ENCODE assay signal across 8 cellular contexts in the genomic region with DNA sequence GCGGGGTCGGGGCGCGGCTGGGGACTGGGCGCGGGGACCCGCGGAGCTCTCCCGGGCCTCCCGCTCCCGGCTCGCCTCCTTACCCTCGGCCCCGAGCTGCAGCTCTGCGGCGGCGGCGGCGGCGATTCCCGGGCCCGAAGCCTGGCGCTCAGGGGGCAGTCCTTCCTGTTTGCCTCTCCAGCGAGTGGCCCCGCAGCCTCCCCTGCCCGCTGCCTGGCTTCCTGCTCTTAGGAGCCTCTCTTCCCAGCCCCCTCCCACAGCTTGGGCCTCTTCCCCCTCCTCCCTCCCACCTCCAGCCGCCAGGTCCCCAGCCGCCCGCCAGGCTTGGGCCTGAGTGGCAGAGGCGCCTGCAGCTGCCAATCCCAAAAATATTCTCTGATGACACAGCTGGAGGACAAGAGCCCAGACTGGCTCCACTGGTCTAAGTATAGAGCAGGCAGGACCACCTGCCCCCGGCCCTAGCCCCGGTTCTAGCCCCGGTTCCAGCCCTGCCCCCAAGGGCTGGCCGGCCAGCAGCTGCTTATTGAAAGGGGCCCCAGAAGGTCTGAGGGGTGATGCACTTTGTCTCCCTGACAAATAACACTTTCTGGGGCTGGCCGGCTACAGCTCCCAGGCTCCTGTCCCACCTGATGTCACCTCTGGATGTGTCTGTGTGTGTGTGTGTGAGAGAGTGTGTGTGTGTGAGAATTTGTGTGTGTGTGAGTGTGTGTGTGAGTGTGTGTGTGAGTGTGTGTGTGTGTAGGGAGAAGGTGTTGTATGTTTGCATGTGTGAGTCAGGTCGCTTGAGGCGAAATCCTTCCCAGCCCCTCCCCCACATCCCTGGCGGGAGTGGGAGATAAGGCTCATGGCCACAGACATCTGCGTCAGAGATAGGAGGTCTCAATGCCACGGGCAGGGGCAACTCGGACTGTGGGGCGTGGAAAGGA. TPM values are rescaled to one million over a fixed set of nuclear protein-coding genes. Genes with fewer than 3 reads are reported as not detected.
DNase-seq lines count a peak whose midpoint lies in the region; ATAC-seq and TF ChIP-seq lines count a peak whose summit lies in the region.

OBSL1 (minus strand) TSS at position 229 of the 926 bp plus-strand sequence. CDS start 307 bp downstream, outside the sequence.

- H3K4me1 ChIP-seq in left ventricle myocardium inferior: peaks cover 32% of the 10 kb centered on the region
- H3K4me1 ChIP-seq in ovary (ENCODE audit: insufficient read depth): peaks cover 11% of the 10 kb centered on the region

- TF ChIP-seq CTCF in left ventricle myocardium inferior (IDR thresholded peaks at IDR 0.05; ENCODE audit: borderline replicate concordance) (peak; percentile 11), ovary (IDR thresholded peaks at IDR 0.05) (peak in 1 of 3 donors; percentile 14)

- H3K4me3 ChIP-seq in left ventricle myocardium inferior (peak within 1 kb of the TSS; percentile 79), ovary (peak within 1 kb of the TSS; percentile 65)

- H3K4me3 Mint-ChIP-seq in activated CD8-positive, alpha-beta memory T cell treated with anti-CD3 and anti-CD28 coated beads, Interleukin-2, amount 10 ng/mL, durations not matched to agents 7 days and 5 days: no peak within 1 kb of the TSS

- no peaks in the 10 kb centered on the region for H3K9me3 Mint-ChIP-seq in activated CD8-positive, alpha-beta memory T cell treated with anti-CD3 and anti-CD28 coated beads, Interleukin-2, amount 10 ng/mL, durations not matched to agents 7 days and 5 days (ENCODE audit: low read depth)

- intact Hi-C loops in left ventricle myocardium inferior (cut with micrococcal nuclease) (no loop called here), ovary (cut with DNase I) (loop anchor here in 2 of 4 donors (5.0 kb wide), 3 partner anchors 36 to 71 kb away; partner anchors contain the start of gene SLC4A3 (in 1 of the 2))

- H3K36me3 Mint-ChIP-seq in activated CD8-positive, alpha-beta memory T cell treated with anti-CD3 and anti-CD28 coated beads, Interleukin-2, amount 10 ng/mL, durations not matched to agents 7 days and 5 days: no peaks in the 10 kb centered on the region

- H3K9me3 ChIP-seq in left ventricle myocardium inferior (replicated peaks): no peaks in the 10 kb centered on the region
- H3K9me3 ChIP-seq in ovary: no peaks in the 10 kb centered on the region

- CTCF ChIA-PET in activated CD8-positive, alpha-beta memory T cell treated with anti-CD3 and anti-CD28 coated beads, Interleukin-2, amount 10 ng/mL, durations not matched to agents 7 days and 5 days (lab: Charles Lee): interaction anchor here (0.9 to 1.7 kb wide), 2 partner anchors 12 to 112 kb away, joined by 3 to 6 read pairs; no protein-coding TSS in a partner anchor

- 1 to 4% (median 3%) methylated on average over 28 to 42 of the region's 42 CpGs for WGBS in ovary, 3 donors

- no peaks in the 10 kb centered on the region for H3K4me1 Mint-ChIP-seq in activated CD8-positive, alpha-beta memory T cell treated with anti-CD3 and anti-CD28 coated beads, Interleukin-2, amount 10 ng/mL, durations not matched to agents 7 days and 5 days

- no peak within 1 kb of the TSS for H3K27ac Mint-ChIP-seq in activated CD8-positive, alpha-beta memory T cell treated with anti-CD3 and anti-CD28 coated beads, Interleukin-2, amount 10 ng/mL, durations not matched to agents 7 days and 5 days

- H3K27me3 Mint-ChIP-seq in activated CD8-positive, alpha-beta memory T cell treated with anti-CD3 and anti-CD28 coated beads, Interleukin-2, amount 10 ng/mL, durations not matched to agents 7 days and 5 days: peaks cover 33% of the 10 kb centered on the region

- peak; percentile 49 for TF ChIP-seq POLR2A in ovary (IDR thresholded peaks at IDR 0.05)

- peak; percentile 66 for DNase-seq in activated CD8-positive, alpha-beta memory T cell treated with anti-CD3 and anti-CD28 coated beads for 24 hours
- no peak for DNase-seq in activated CD8-positive, alpha-beta memory T cell treated with anti-CD3 and anti-CD28 coated beads, Interleukin-2, amount 10 ng/mL, durations not matched to agents 7 days and 5 days
- DNase-seq in NCI-H226 (peak; percentile 97), anterior cingulate cortex (lab: John Stamatoyannopoulos, UW) (peak in 46 of 58 donors; percentile 8 to 81 (median 32)), left ventricle myocardium inferior (peak; percentile 85), ovary (peak; percentile 93 to 96 (median 94)), GF-D8 (lab: John Stamatoyannopoulos, UW) (no peak)

- TF ChIP-seq EP300 in ovary (IDR thresholded peaks at IDR 0.05): no peak

- peaks cover 44% of the 10 kb centered on the region for H3K27me3 ChIP-seq in left ventricle myocardium inferior (ENCODE audit: low read depth)
- H3K27me3 ChIP-seq in ovary: no peaks in the 10 kb centered on the region

- no peak for ATAC-seq in activated CD8-positive, alpha-beta memory T cell treated with anti-CD3 and anti-CD28 coated beads, Interleukin-2, amount 10 ng/mL, durations not matched to agents 7 days and 5 days
- ATAC-seq in HG02610 (IDR thresholded peaks at IDR 0.05; ENCODE audit: unreplicated experiment): no peak

- H3K27ac ChIP-seq in left ventricle myocardium inferior (replicated peaks): peak within 1 kb of the TSS; percentile 93
- peak within 1 kb of the TSS; percentile 95 to 97 for H3K27ac ChIP-seq in ovary

- H3K36me3 ChIP-seq in left ventricle myocardium inferior (peaks cover 8% of the 10 kb centered on the region), ovary (no peaks in the 10 kb centered on the region)

RNA-seq across cellular contexts. Expression of gene OBSL1, which starts in this region (rescaled TPM):
- under 1 TPM in 1 of 2 experiments, not detected in 1; 0.16 TPM for total RNA-seq in activated CD8-positive, alpha-beta memory T cell treated with anti-CD3 and anti-CD28 coated beads, Interleukin-2, amount 10 ng/mL, durations not matched to agents 7 days and 5 days
- total RNA-seq in left ventricle myocardium inferior: 208 TPM
- 100 to 1,000 TPM; 230 to 740 (median 473) TPM for total RNA-seq in ovary
- 100 to 1,000 TPM in 1 of 2 donors, 10 to 100 TPM in 1; 53.2 to 431 TPM for polyA plus RNA-seq in ovary

Comparison
In these comparisons a context has a peak if more than half of its experiments do, and no peak if none do; other contexts are left out.
1. RNA of gene OBSL1 (total RNA-seq): 230 to 740 TPM in ovary and 208 TPM in left ventricle myocardium inferior (single experiment); 0.16 TPM in activated CD8-positive, alpha-beta memory T cell treated with anti-CD3 and anti-CD28 coated beads, Interleukin-2, amount 10 ng/mL, durations not matched to agents 7 days and 5 days; every median in the first group is over 100 times any median in the second.
2. DNase-seq: peak in activated CD8-positive, alpha-beta memory T cell treated with anti-CD3 and anti-CD28 coated beads for 24 hours (single experiment), NCI-H226 (single experiment), anterior cingulate cortex (46 of 58), left ventricle myocardium inferior (single experiment) and ovary (5 of 5); none in activated CD8-positive, alpha-beta memory T cell treated with anti-CD3 and anti-CD28 coated beads, Interleukin-2, amount 10 ng/mL, durations not matched to agents 7 days and 5 days (single experiment) and GF-D8 (single experiment).